In the genomic region with DNA sequence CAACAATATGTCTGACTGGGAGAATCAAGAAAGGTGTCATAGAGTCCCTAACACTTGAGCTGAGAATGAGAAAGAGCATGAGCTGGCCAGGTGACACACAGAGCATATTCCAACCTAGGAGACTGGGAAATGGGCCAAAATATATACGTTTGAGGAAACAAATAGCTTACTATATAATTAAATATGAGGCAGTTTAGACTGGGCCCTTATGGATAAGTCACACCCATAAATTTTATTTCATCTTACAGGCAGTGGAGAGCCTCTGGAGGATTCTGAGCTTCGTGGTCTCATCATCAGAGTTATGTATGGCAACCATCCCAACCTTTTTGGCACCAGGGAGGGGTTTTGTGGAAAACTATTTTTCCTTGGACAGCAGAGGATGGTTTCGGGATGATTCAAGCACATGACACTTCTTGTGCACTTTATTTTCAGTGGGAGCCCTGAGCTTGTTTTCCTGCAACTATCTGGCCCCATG, we compare ENCODE assay signal across 9 cellular contexts. TPM values are rescaled to one million over a fixed set of nuclear protein-coding genes. Genes with fewer than 3 reads are reported as not detected.
DNase-seq lines count a peak whose midpoint lies in the region; ATAC-seq, FAIRE-seq and TF ChIP-seq lines count a peak whose summit lies in the region.
"Had no signal": no experiment of that assay in that cellular context is flagged by ENCODE, and none has a peak within 500 bp of the region (broad histone marks: within the 10 kb centered on the region; RNA-seq: fewer than 3 reads in every experiment).

No MANE protein-coding gene starts in this region.

- H3K9me3 ChIP-seq in CD8-positive, alpha-beta memory T cell (ENCODE audit: low read length): no peaks in the 10 kb centered on the region
- no peaks in the 10 kb centered on the region for H3K9me3 ChIP-seq in H1 (ENCODE audit: insufficient read depth in 2 of 2, low read depth in 1 of 2, low read length in 1 of 2)
- no peaks in the 10 kb centered on the region for H3K9me3 ChIP-seq in WERI-Rb-1 (ENCODE audit: severe bottlenecking)

- H3K79me2 ChIP-seq in H1 (ENCODE audit: control insufficient read depth in 1 of 2, insufficient read depth in 2 of 2, low read length in 2 of 2): no peaks in the 10 kb centered on the region

- no peak overlapping the region for H2BK20ac ChIP-seq in H1 (ENCODE audit: low read length)

- H3K23me2 ChIP-seq in H1 (ENCODE audit: low read depth, low read length): peaks cover 4% of the 10 kb centered on the region

- H3K27ac ChIP-seq in CD8-positive, alpha-beta memory T cell (ENCODE audit: low read depth, low read length): peak overlapping the region; percentile 98
- H3K27ac ChIP-seq in H1 (ENCODE audit: low read depth, low read length) (no peak overlapping the region), WERI-Rb-1 (no peak overlapping the region)

- peaks cover 27 to 38% (median 31%) of the 10 kb centered on the region in 3 donors for H3K4me1 Mint-ChIP-seq in CD8-positive, alpha-beta memory T cell
- H3K4me1 Mint-ChIP-seq in neural crest cell: peaks cover 43% of the 10 kb centered on the region
- H3K4me1 Mint-ChIP-seq in activated naive CD4-positive, alpha-beta T cell treated with anti-CD3 and anti-CD28 coated beads for 36 hours (ENCODE audit: low read depth): peaks cover 15% of the 10 kb centered on the region

- H3K4me3 Mint-ChIP-seq in CD8-positive, alpha-beta memory T cell: peak overlapping the region in 5 of 7 donors; percentile 44 to 94 (median 92)
- H3K4me3 Mint-ChIP-seq in neural crest cell: peak overlapping the region; percentile 90
- H3K4me3 Mint-ChIP-seq in activated naive CD4-positive, alpha-beta T cell treated with anti-CD3 and anti-CD28 coated beads for 36 hours: no peak overlapping the region

- H2BK15ac ChIP-seq in H1 (ENCODE audit: low read length): no peak overlapping the region

- H3K4me2 ChIP-seq in H1 (ENCODE audit: insufficient read depth in 1 of 2, low read depth in 2 of 2, low read length in 2 of 2): no peak overlapping the region

- H3K4me1 ChIP-seq in CD8-positive, alpha-beta memory T cell (ENCODE audit: insufficient read depth, low read length): peaks cover 23% of the 10 kb centered on the region
- H3K4me1 ChIP-seq in H1 (replicated peaks in 1 of 4; ENCODE audit: control insufficient read depth in 3 of 4, insufficient read depth in 4 of 4, low read length in 3 of 4): peaks cover 8 to 26% (median 16%) of the 10 kb centered on the region in 4 experiments

- POLR2A ChIA-PET in CD8-positive, alpha-beta memory T cell (lab: Charles Lee): interaction anchor here (0.6 to 1.4 kb wide), 4 partner anchors 10 to 140 kb away, joined by 3 to 4 read pairs (median 4); partner anchors contain the start of gene SERPINB6
- POLR2A ChIA-PET in H1 (lab: Charles Lee; ENCODE audit: partially characterized antibody): interaction anchor here (0.7 to 5.0 kb wide), 8 partner anchors 14 to 221 kb away, joined by 3 to 47 read pairs (median 4); partner anchors contain the start of genes NQO2, SERPINB6 and WRNIP1

- no peaks in the 10 kb centered on the region for H3K36me3 ChIP-seq in CD8-positive, alpha-beta memory T cell (ENCODE audit: insufficient read depth, low read length)
- H3K36me3 ChIP-seq in H1 (ENCODE audit: control insufficient read depth in 2 of 4, insufficient read depth in 4 of 4, low read length in 3 of 4) (no peaks in the 10 kb centered on the region), WERI-Rb-1 (no peaks in the 10 kb centered on the region)

- DNase-seq in CD8-positive, alpha-beta memory T cell: no peak
- DNase-seq in NCI-H226 (peak; percentile 88), H1 (ENCODE audit: low read depth in 1 of 2, low spot score in 2 of 2) (no peak), neural crest cell (ENCODE audit: low read depth, low spot score) (no peak), WERI-Rb-1 (no peak), NCI-H774 (lab: John Stamatoyannopoulos, UW) (no peak)
- no peak for DNase-seq in activated naive CD4-positive, alpha-beta T cell treated with anti-CD3 and anti-CD28 coated beads for 36 hours
- DNase-seq: T-helper 9 cell had no signal

- no peaks in the 10 kb centered on the region for H3K79me1 ChIP-seq in H1 (ENCODE audit: low read depth, low read length)

- no peak overlapping the region for H4K5ac ChIP-seq in H1 (ENCODE audit: insufficient read length, low read depth, low read length)

- H3K27ac Mint-ChIP-seq in CD8-positive, alpha-beta memory T cell: peak overlapping the region in 7 of 8 donors; percentile 3 to 100 (median 74)
- no peak overlapping the region for H3K27ac Mint-ChIP-seq in neural crest cell (ENCODE audit: unreplicated experiment)
- no peak overlapping the region for H3K27ac Mint-ChIP-seq in activated naive CD4-positive, alpha-beta T cell treated with anti-CD3 and anti-CD28 coated beads for 36 hours

- H3K9me3 Mint-ChIP-seq in CD8-positive, alpha-beta memory T cell: no peaks in the 10 kb centered on the region
- H3K9me3 Mint-ChIP-seq in neural crest cell: no peaks in the 10 kb centered on the region
- no peaks in the 10 kb centered on the region for H3K9me3 Mint-ChIP-seq in activated naive CD4-positive, alpha-beta T cell treated with anti-CD3 and anti-CD28 coated beads for 36 hours

- H3K14ac ChIP-seq in H1 (ENCODE audit: insufficient read length): no peak overlapping the region

- no peaks in the 10 kb centered on the region for H3K27me3 ChIP-seq in CD8-positive, alpha-beta memory T cell (ENCODE audit: insufficient read depth, low read length, poor library complexity, severe bottlenecking)
- H3K27me3 ChIP-seq in H1 (replicated peaks in 1 of 4; ENCODE audit: control insufficient read depth in 3 of 4, extremely low read depth in 1 of 4, insufficient read depth in 3 of 4, low read length in 3 of 4): no peaks in the 10 kb centered on the region
- no peaks in the 10 kb centered on the region for H3K27me3 ChIP-seq in WERI-Rb-1 (ENCODE audit: insufficient read depth, low read depth, severe bottlenecking)

- no peak overlapping the region for H4K8ac ChIP-seq in H1 (ENCODE audit: extremely low read depth, insufficient read depth, low read length)

- H2BK120ac ChIP-seq in H1 (replicated peaks; ENCODE audit: low read depth, low read length): peak overlapping the region; percentile 31

- no peak overlapping the region for H3K23ac ChIP-seq in H1 (ENCODE audit: insufficient read length)

- ATAC-seq in GM18498 (IDR thresholded peaks at IDR 0.05; ENCODE audit: unreplicated experiment): no peak

- no peak overlapping the region; the same call in 1 of the 2 replicates for H2BK12ac ChIP-seq in H1 (ENCODE audit: low read depth, low read length)

- intact Hi-C loops in activated naive CD4-positive, alpha-beta T cell treated with anti-CD3 and anti-CD28 coated beads for 36 hours (cut with micrococcal nuclease): no loop called here

- CTCF ChIA-PET in CD8-positive, alpha-beta memory T cell (lab: Charles Lee): interaction anchor here (0.9 to 9.0 kb wide), 13 partner anchors 10 to 249 kb away, joined by 3 to 102 read pairs (median 8); partner anchors contain the start of gene SERPINB6
- CTCF ChIA-PET in H1 (lab: Charles Lee; ENCODE audit: partially characterized antibody): interaction anchor here (0.7 to 7.3 kb wide), 25 partner anchors 9 to 248 kb away, joined by 3 to 142 read pairs (median 5); partner anchors contain the start of genes NQO2 and SERPINB6
- CTCF ChIA-PET in activated naive CD4-positive, alpha-beta T cell treated with anti-CD3 and anti-CD28 coated beads for 36 hours (lab: Charles Lee): interaction anchor here (0.6 to 6.2 kb wide), 9 partner anchors 9 to 195 kb away, joined by 3 to 45 read pairs (median 4); no protein-coding TSS in a partner anchor

- H4K91ac ChIP-seq in H1 (replicated peaks; ENCODE audit: insufficient read length, low read length): no peak overlapping the region

- H2BK5ac ChIP-seq in H1 (ENCODE audit: low read depth, low read length): no peak overlapping the region

- WGBS in H1 (ENCODE audit: extremely low coverage in 1 of 2, insufficient coverage in 1 of 2, insufficient read length in 1 of 2, insufficient replicate concordance in 2 of 2, low coverage in 1 of 2, low lambda C conversion rate in 2 of 2, missing lambda C conversion rate in 1 of 2), 2 experiments: 88% methylated on average over 3 of the region's 3 CpGs; no CpG with 5 or more reads in 1 of the 2 experiments

- no peaks in the 10 kb centered on the region for H3K27me3 Mint-ChIP-seq in CD8-positive, alpha-beta memory T cell
- peaks cover 16% of the 10 kb centered on the region for H3K27me3 Mint-ChIP-seq in neural crest cell (ENCODE audit: low read depth)
- H3K27me3 Mint-ChIP-seq in activated naive CD4-positive, alpha-beta T cell treated with anti-CD3 and anti-CD28 coated beads for 36 hours (ENCODE audit: low read depth): peaks cover 3% of the 10 kb centered on the region

- no peak for TF ChIP-seq EP300 in H1 (IDR thresholded peaks at IDR 0.05; ENCODE audit: borderline replicate concordance in 1 of 2, low read depth in 2 of 2, low read length in 2 of 2)

- TF ChIP-seq RAD21 in H1 (IDR thresholded peaks at IDR 0.05 in 1 of 2, conservative IDR thresholded peaks at IDR 0.05 in 1 of 2; ENCODE audit: low read depth in 2 of 2, low read length in 2 of 2): no peak

- TF ChIP-seq CTCF in H1 (IDR thresholded peaks at IDR 0.05; ENCODE audit: control extremely low read depth in 1 of 3, insufficient read depth in 1 of 3, low read depth in 1 of 3, low read length in 3 of 3) (no peak), neural crest cell (conservative IDR thresholded peaks at IDR 0.05) (no peak), WERI-Rb-1 (IDR thresholded peaks at IDR 0.05; ENCODE audit: low read depth, low read length) (no peak)

- no peaks in the 10 kb centered on the region for H4K20me1 ChIP-seq in H1 (replicated peaks in 1 of 2; ENCODE audit: control insufficient read depth in 1 of 2, insufficient read depth in 2 of 2, low read length in 2 of 2)

- H2AFZ ChIP-seq in H1 (ENCODE audit: low read length): no peak overlapping the region

- H3K4me3 ChIP-seq in CD8-positive, alpha-beta memory T cell (ENCODE audit: low read length): no peak overlapping the region
- H3K4me3 ChIP-seq in H1 (ENCODE audit: extremely low read depth in 1 of 4, insufficient read depth in 2 of 4, low read depth in 3 of 4, low read length in 4 of 4) (no peak overlapping the region), WERI-Rb-1 (ENCODE audit: low read depth, low read length) (no peak overlapping the region)

- no peak for FAIRE-seq in H1 (lab: Jason Lieb, UNC)

- TF ChIP-seq POLR2A in H1 (IDR thresholded peaks at IDR 0.05; ENCODE audit: control extremely low read depth in 1 of 2, low read depth in 2 of 2, low read length in 2 of 2): no peak

- peak overlapping the region; percentile 13; the same call in 1 of the 2 replicates for H3K18ac ChIP-seq in H1 (ENCODE audit: extremely low read depth, low read length)

- H3K9ac ChIP-seq in H1 (replicated peaks in 1 of 4; ENCODE audit: extremely low read depth in 1 of 4, low read depth in 3 of 4, low read length in 3 of 4): no peak overlapping the region

- no peak overlapping the region for H3K4ac ChIP-seq in H1 (replicated peaks; ENCODE audit: insufficient read length, low read depth, low read length)

- no peak overlapping the region for H3K56ac ChIP-seq in H1 (replicated peaks; ENCODE audit: insufficient read length, low read depth, low read length)

- no peak overlapping the region for H2AK5ac ChIP-seq in H1 (ENCODE audit: low read depth, low read length)

- peaks cover 0 to 17% (median 0%) of the 10 kb centered on the region in 3 donors for H3K36me3 Mint-ChIP-seq in CD8-positive, alpha-beta memory T cell
- H3K36me3 Mint-ChIP-seq in neural crest cell (ENCODE audit: low read depth): no peaks in the 10 kb centered on the region
- no peaks in the 10 kb centered on the region for H3K36me3 Mint-ChIP-seq in activated naive CD4-positive, alpha-beta T cell treated with anti-CD3 and anti-CD28 coated beads for 36 hours (ENCODE audit: low read depth)

RNA-seq across cellular contexts. Expression of gene NQO2, which starts 12.9 kb away (rescaled TPM):
- total RNA-seq in CD8-positive, alpha-beta memory T cell: 10 to 100 TPM; 15.6 to 18.5 TPM
- 53.5 TPM for polyA plus RNA-seq in CD8-positive, alpha-beta memory T cell
- 126 and 135 TPM in 2 replicates for total RNA-seq in H1 (2021; fragmentation: NEBNext Ultra II Directional; extraction: Animal tissue kit (Norgen Biotek cat#: 25700))
- 135 and 168 TPM in 2 replicates for polyA plus RNA-seq in H1 (2011; rRNA removed)
- 159 TPM for polyA plus RNA-seq in H1 (2011; cell fraction: cytosol; rRNA removed)
- 86.7 TPM for polyA plus RNA-seq in H1 (2011; cell fraction: nucleus; rRNA removed)
- polyA plus RNA-seq in H1 (2012, experiment 1 of 2): 137 to 177 TPM (median 167 TPM) in 4 replicates
- polyA plus RNA-seq in H1 (2012, experiment 2 of 2): 169 TPM
- polyA plus RNA-seq in H1 (2013, experiment 1 of 2): 90.2 TPM
- polyA plus RNA-seq in H1 (2013, experiment 2 of 2): 97.3 TPM
- polyA minus RNA-seq in H1 (2011; rRNA and poly(A)+ RNA removed): 98.2 and 115 TPM in 2 replicates
- polyA minus RNA-seq in H1 (2011; cell fraction: cytosol; rRNA and poly(A)+ RNA removed): 83.5 TPM
- polyA minus RNA-seq in H1 (2011; cell fraction: nucleus; rRNA and poly(A)+ RNA removed): 27.6 TPM
- total RNA-seq in neural crest cell: 21.4 and 21.5 TPM in 2 replicates
- 10 to 100 TPM; 18.8 to 21.1 TPM for total RNA-seq in activated naive CD4-positive, alpha-beta T cell treated with anti-CD3 and anti-CD28 coated beads for 36 hours

RNA-seq across cellular contexts. Expression of gene SERPINB6, which starts 15.4 kb away (rescaled TPM):
- 10 to 100 TPM; 62.1 to 66.0 TPM for total RNA-seq in CD8-positive, alpha-beta memory T cell
- 86.0 TPM for polyA plus RNA-seq in CD8-positive, alpha-beta memory T cell
- total RNA-seq in H1 (2021; fragmentation: NEBNext Ultra II Directional; extraction: Animal tissue kit (Norgen Biotek cat#: 25700)): 29.4 and 31.2 TPM in 2 replicates
- 27.2 and 29.5 TPM in 2 replicates for polyA plus RNA-seq in H1 (2011; rRNA removed)
- 32.8 TPM for polyA plus RNA-seq in H1 (2011; cell fraction: cytosol; rRNA removed)
- 24.9 TPM for polyA plus RNA-seq in H1 (2011; cell fraction: nucleus; rRNA removed)
- polyA plus RNA-seq in H1 (2012, experiment 1 of 2): 27.7 to 33.6 TPM (median 29.1 TPM) in 4 replicates
- 22.1 TPM for polyA plus RNA-seq in H1 (2012, experiment 2 of 2)
- polyA plus RNA-seq in H1 (2013, experiment 1 of 2): 31.5 TPM
- 31.6 TPM for polyA plus RNA-seq in H1 (2013, experiment 2 of 2)
- polyA minus RNA-seq in H1 (2011; rRNA and poly(A)+ RNA removed): 13.3 and 15.1 TPM in 2 replicates
- 12.4 TPM for polyA minus RNA-seq in H1 (2011; cell fraction: cytosol; rRNA and poly(A)+ RNA removed)
- polyA minus RNA-seq in H1 (2011; cell fraction: nucleus; rRNA and poly(A)+ RNA removed): 9.6 TPM
- 20.1 and 21.3 TPM in 2 replicates for total RNA-seq in neural crest cell
- 10 to 100 TPM; 31.2 to 31.4 TPM for total RNA-seq in activated naive CD4-positive, alpha-beta T cell treated with anti-CD3 and anti-CD28 coated beads for 36 hours

Comparison
In these comparisons a context has a peak if more than half of its experiments do, and no peak if none do; other contexts are left out.
1. H3K27ac Mint-ChIP-seq: peak in CD8-positive, alpha-beta memory T cell (7 of 8); none in neural crest cell (single experiment) and activated naive CD4-positive, alpha-beta T cell treated with anti-CD3 and anti-CD28 coated beads for 36 hours (single experiment).